9 cellular contexts compared by ENCODE assay signal in the genomic region with DNA sequence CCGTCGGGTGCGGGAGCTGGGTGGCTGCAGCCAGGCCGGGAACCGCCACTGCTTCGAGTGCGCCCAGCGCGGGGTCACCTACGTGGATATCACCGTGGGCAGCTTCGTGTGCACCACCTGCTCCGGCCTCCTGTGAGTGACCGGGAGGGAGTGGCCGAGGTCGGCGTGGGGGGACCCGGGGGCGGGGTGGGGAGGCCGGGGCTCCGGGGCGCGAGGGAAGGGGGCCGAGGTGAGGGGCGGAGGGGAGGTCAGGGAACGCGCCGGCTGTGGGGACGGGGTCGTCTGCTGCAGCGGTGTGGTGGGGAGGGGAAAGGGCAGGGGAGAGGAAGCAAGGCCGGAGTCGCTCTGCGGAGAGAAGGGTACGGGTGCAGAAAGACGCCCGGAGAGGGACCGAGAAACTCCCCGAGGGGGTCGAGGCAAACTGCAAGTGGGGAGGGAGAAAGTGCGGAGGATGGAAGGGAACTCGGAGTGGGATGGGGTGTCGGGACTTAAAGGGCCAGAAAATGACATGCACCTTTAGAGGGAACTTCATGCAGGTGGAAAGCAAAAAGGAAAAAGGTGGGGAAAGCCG. TPM values are rescaled to one million over a fixed set of nuclear protein-coding genes. Genes with fewer than 3 reads are reported as not detected.
A peak's percentile ranks its signal among the peaks of the same experiment; 100 is the strongest.
DNase-seq lines count a peak whose midpoint lies in the region; ATAC-seq and TF ChIP-seq lines count a peak whose summit lies in the region.
"Had no signal": no experiment of that assay in that cellular context is flagged by ENCODE, and none has a peak within 500 bp of the region (broad histone marks: within the 10 kb centered on the region; RNA-seq: fewer than 3 reads in every experiment).

No MANE protein-coding gene starts in this region.

- peaks cover 53 to 59% of the 10 kb centered on the region in 2 donors for H3K4me1 Mint-ChIP-seq in natural killer cell

- H3K36me3 ChIP-seq in BLaER1 treated with 17β-estradiol and CSF1 and Interleukin-3, amounts not matched to agents 10 nM and 100 nM: no peaks in the 10 kb centered on the region

- peak overlapping the region; percentile 99 for H3K4me3 Mint-ChIP-seq in natural killer cell

- H3K4me1 ChIP-seq in BLaER1 treated with 17β-estradiol and CSF1 and Interleukin-3, amounts not matched to agents 10 nM and 100 nM: peaks cover 12 to 29% (median 19%) of the 10 kb centered on the region in 10 experiments

- H3K27me3 Mint-ChIP-seq in natural killer cell (ENCODE audit: low read depth in 2 of 2): no peaks in the 10 kb centered on the region

- in situ Hi-C loops in G401 (cut with HindIII; ENCODE audit: low sequenced_read_pairs): no loop called here

- no peaks in the 10 kb centered on the region; a peak in 1 of 22 replicates for H4K20me1 ChIP-seq in BLaER1 treated with 17β-estradiol and CSF1 and Interleukin-3, amounts not matched to agents 10 nM and 100 nM

- intact Hi-C loops in natural killer cell (cut with micrococcal nuclease): no loop called here

- H3K9me3 ChIP-seq in BLaER1 treated with 17β-estradiol and CSF1 and Interleukin-3, amounts not matched to agents 10 nM and 100 nM (replicated peaks in 1 of 11): no peaks in the 10 kb centered on the region

- H3K27ac ChIP-seq in BLaER1 treated with 17β-estradiol and CSF1 and Interleukin-3, amounts not matched to agents 10 nM and 100 nM: peak overlapping the region in 4 of 11 experiments; percentile 46 to 65 (median 58); a peak in 5 of 22 replicates
- H3K27ac ChIP-seq in coronary artery: peak overlapping the region; percentile 62 to 91

- H3K9ac ChIP-seq in BLaER1 treated with 17β-estradiol and CSF1 and Interleukin-3, amounts not matched to agents 10 nM and 100 nM: peak overlapping the region; percentile 59 to 82 (median 75)

- peak overlapping the region; percentile 66 to 87 (median 75) for H3K4me3 ChIP-seq in BLaER1 treated with 17β-estradiol and CSF1 and Interleukin-3, amounts not matched to agents 10 nM and 100 nM
- H3K4me3 ChIP-seq in LNCaP clone FGC (ENCODE audit: low read depth, low read length): peak overlapping the region; percentile 70
- peak overlapping the region; percentile 98 for H3K4me3 ChIP-seq in coronary artery

- ATAC-seq in natural killer cell (no peak), GM21526 (IDR thresholded peaks at IDR 0.05; ENCODE audit: low FRiP score, unreplicated experiment) (no peak)

- H3K27me3 ChIP-seq in BLaER1 treated with 17β-estradiol and CSF1 and Interleukin-3, amounts not matched to agents 10 nM and 100 nM: no peaks in the 10 kb centered on the region

- peak overlapping the region; percentile 77 to 100 (median 97) for H3K4me2 ChIP-seq in BLaER1 treated with 17β-estradiol and CSF1 and Interleukin-3, amounts not matched to agents 10 nM and 100 nM

- no peaks in the 10 kb centered on the region for H3K9me3 Mint-ChIP-seq in natural killer cell

- DNase-seq in LNCaP clone FGC (ENCODE audit: low read depth) (no peak), coronary artery (ENCODE audit: low spot score) (no peak), natural killer cell (no peak), SHP77 (lab: John Stamatoyannopoulos, UW) (no peak), NCI-H2029 (lab: John Stamatoyannopoulos, UW) (no peak), G401 (ENCODE audit: low spot score) (no peak)

- H3K36me3 Mint-ChIP-seq in natural killer cell: no peaks in the 10 kb centered on the region

- TF ChIP-seq CTCF in LNCaP clone FGC (IDR thresholded peaks at IDR 0.05; ENCODE audit: control insufficient read depth, extremely low read depth, insufficient read depth) (no peak), coronary artery (IDR thresholded peaks at IDR 0.05) (no peak), natural killer cell (IDR thresholded peaks at IDR 0.05) (no peak)

- peak overlapping the region; percentile 79 to 90 for H3K27ac Mint-ChIP-seq in natural killer cell

RNA-seq across cellular contexts. Expression of a gene that starts 0.5 kb away (rescaled TPM):
- total RNA-seq in natural killer cell: 10 to 100 TPM; 21.5 to 32.6 (median 22.2) TPM
- 42.3 and 47.0 TPM in 2 replicates for total RNA-seq in G401 (2014; rRNA removed; shearing (Covaris generic))

RNA-seq across cellular contexts. Expression of a gene that starts 34.2 kb away (rescaled TPM):
- total RNA-seq in natural killer cell: 10 to 100 TPM; 25.9 to 46.4 (median 32.5) TPM
- total RNA-seq in G401 (2014; rRNA removed; shearing (Covaris generic)): not detected in 2 replicates

RNA-seq across cellular contexts. Expression of a gene that starts 46.4 kb away (rescaled TPM):
- total RNA-seq in natural killer cell: 100 to 1,000 TPM; 282 to 296 (median 289) TPM
- 6.5 and 12.1 TPM in 2 replicates for total RNA-seq in G401 (2014; rRNA removed; shearing (Covaris generic))

RNA-seq across cellular contexts. Expression of a gene that starts 46.6 kb away (rescaled TPM):
- under 1 TPM; 0.45 to 0.94 (median 0.88) TPM for total RNA-seq in natural killer cell
- 0.78 TPM in 1 of 2 replicates, not detected in the other for total RNA-seq in G401 (2014; rRNA removed; shearing (Covaris generic))

RNA-seq across cellular contexts. Expression of a gene that starts 55.8 kb away (rescaled TPM):
- under 1 TPM in 2 of 3 donors, not detected in 1; 0.12 to 0.13 TPM for total RNA-seq in natural killer cell
- 17.3 and 23.0 TPM in 2 replicates for total RNA-seq in G401 (2014; rRNA removed; shearing (Covaris generic))
- total RNA-seq: myocyte had no signal

Comparison
In these comparisons a context has a peak if more than half of its experiments do, and no peak if none do; other contexts are left out.
1. RNA of a gene that starts 34.2 kb away (total RNA-seq): 25.9 to 46.4 TPM in natural killer cell; not detected in G401; every median in the first group is over 10 times any median in the second.
2. RNA of a gene that starts 46.4 kb away (total RNA-seq): 282 to 296 TPM in natural killer cell; 6.5 to 12.1 TPM in G401; every median in the first group is over 10 times any median in the second.
3. Peak in every context shown above with its lines, with median percentiles within 50 percentile points of each other: H3K4me3 ChIP-seq.